11 cellular contexts compared by ENCODE assay signal in the genomic region with DNA sequence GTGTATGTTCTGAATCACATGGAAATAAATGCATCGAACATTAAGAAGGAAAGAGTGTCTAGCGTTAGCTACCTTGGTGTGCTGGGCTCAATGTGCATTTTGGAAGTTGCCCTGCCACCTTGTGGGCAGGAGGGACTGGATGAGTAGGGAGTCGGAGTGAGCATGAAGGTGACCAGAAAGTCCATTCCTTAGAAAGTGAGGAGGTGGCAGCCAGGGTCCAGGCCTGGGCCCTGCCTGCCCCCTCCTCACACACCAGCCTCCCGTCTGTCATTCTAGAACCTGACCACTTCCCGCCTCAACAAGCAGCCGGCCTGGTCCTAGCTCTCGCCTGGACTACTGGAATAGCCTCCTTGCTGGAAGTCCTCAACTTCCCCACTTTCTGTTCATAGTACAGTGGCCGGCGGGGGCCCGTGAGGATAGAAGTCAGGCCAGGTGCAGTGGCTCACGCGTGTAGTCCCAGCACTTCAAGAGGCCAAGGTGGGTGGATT. TPM values are rescaled to one million over a fixed set of nuclear protein-coding genes. Genes with fewer than 3 reads are reported as not detected.
A peak's percentile ranks its signal among the peaks of the same experiment; 100 is the strongest.
DNase-seq lines count a peak whose midpoint lies in the region; ATAC-seq and TF ChIP-seq lines count a peak whose summit lies in the region.
"Had no signal": no experiment of that assay in that cellular context is flagged by ENCODE, and none has a peak within 500 bp of the region (broad histone marks: within the 10 kb centered on the region; RNA-seq: fewer than 3 reads in every experiment).

No MANE protein-coding gene starts in this region.

- ATAC-seq in activated CD8-positive, alpha-beta memory T cell treated with anti-CD3 and anti-CD28 coated beads, Interleukin-2, amount 10 ng/mL, durations not matched to agents 7 days and 5 days = no peak
- no peak for ATAC-seq in GM18520 (IDR thresholded peaks at IDR 0.05; ENCODE audit: unreplicated experiment)

- H3K27me3 Mint-ChIP-seq in activated CD8-positive, alpha-beta memory T cell treated with anti-CD3 and anti-CD28 coated beads, Interleukin-2, amount 10 ng/mL, durations not matched to agents 7 days and 5 days = peaks cover 34% of the 10 kb centered on the region

- H3K4me1 Mint-ChIP-seq in activated CD8-positive, alpha-beta memory T cell treated with anti-CD3 and anti-CD28 coated beads, Interleukin-2, amount 10 ng/mL, durations not matched to agents 7 days and 5 days = no peaks in the 10 kb centered on the region

- no peak overlapping the region for H3K27ac Mint-ChIP-seq in activated CD8-positive, alpha-beta memory T cell treated with anti-CD3 and anti-CD28 coated beads, Interleukin-2, amount 10 ng/mL, durations not matched to agents 7 days and 5 days

- POLR2A ChIA-PET in AG04450 (lab: Yijun Ruan, JAX) = no interaction called here

- H3K27me3 ChIP-seq in AG04450 (ENCODE audit: control insufficient read depth, insufficient read depth, low read length) (peaks cover 2% of the 10 kb centered on the region), H7 (ENCODE audit: control insufficient read depth, insufficient read depth, low read length) (peaks cover 4% of the 10 kb centered on the region; the same call in 1 of the 2 replicates)

- no peak overlapping the region for H3K4me3 ChIP-seq in AG04450 (ENCODE audit: low read depth, low read length)
- H3K4me3 ChIP-seq in H7 (ENCODE audit: insufficient read depth, low read depth, low read length) = no peak overlapping the region

- no peaks in the 10 kb centered on the region for H3K9me3 Mint-ChIP-seq in activated CD8-positive, alpha-beta memory T cell treated with anti-CD3 and anti-CD28 coated beads, Interleukin-2, amount 10 ng/mL, durations not matched to agents 7 days and 5 days (ENCODE audit: low read depth)

- TF ChIP-seq CTCF in AG04450 (IDR thresholded peaks at IDR 0.05; ENCODE audit: low read depth, low read length) = peak; percentile 13; the same call in 1 of the 2 replicates

- no peaks in the 10 kb centered on the region for H3K9me3 ChIP-seq in AG04450 (ENCODE audit: control insufficient read depth, insufficient read depth, low read length)

- no peak overlapping the region for H3K27ac ChIP-seq in AG04450 (ENCODE audit: low read depth, low read length)

- DNase-seq in AG04450 (ENCODE audit: low read depth, low spot score) (no peak), H7 (peak; percentile 81), islet precursor cell (peak; percentile 59), NCI-H2196 (lab: John Stamatoyannopoulos, UW; ENCODE audit: unreplicated experiment) (no peak), NCI-H2196 treated with DMSO at 0.1 percent for 48 hours (lab: John Stamatoyannopoulos, UW; ENCODE audit: unreplicated experiment) (no peak), SKM-1 (lab: John Stamatoyannopoulos, UW; ENCODE audit: unreplicated experiment) (no peak)
- DNase-seq in activated CD8-positive, alpha-beta memory T cell treated with anti-CD3 and anti-CD28 coated beads, Interleukin-2, amount 10 ng/mL, durations not matched to agents 7 days and 5 days = peak; percentile 30
- DNase-seq: DMS79 treated with DMSO at 0.1 percent for 48 hours, Kasumi-1 had no signal

- H3K36me3 Mint-ChIP-seq in activated CD8-positive, alpha-beta memory T cell treated with anti-CD3 and anti-CD28 coated beads, Interleukin-2, amount 10 ng/mL, durations not matched to agents 7 days and 5 days = no peaks in the 10 kb centered on the region

- CTCF ChIA-PET in AG04450 (lab: Charles Lee) = interaction anchor here (1.0 kb wide), 1 partner anchor 105 kb away, joined by 3 read pairs; no protein-coding TSS in a partner anchor
- CTCF ChIA-PET in activated CD8-positive, alpha-beta memory T cell treated with anti-CD3 and anti-CD28 coated beads, Interleukin-2, amount 10 ng/mL, durations not matched to agents 7 days and 5 days (lab: Charles Lee) = interaction anchor here (1.2 to 1.7 kb wide), 2 partner anchors 76 to 77 kb away, joined by 3 to 7 read pairs; no protein-coding TSS in a partner anchor

- no peaks in the 10 kb centered on the region for H3K36me3 ChIP-seq in H7 (replicated peaks; ENCODE audit: control insufficient read depth, insufficient read depth, low read length)

- no peak overlapping the region for H3K4me3 Mint-ChIP-seq in activated CD8-positive, alpha-beta memory T cell treated with anti-CD3 and anti-CD28 coated beads, Interleukin-2, amount 10 ng/mL, durations not matched to agents 7 days and 5 days

RNA-seq across cellular contexts. Expression of gene GATA2, which starts 10.2 kb away (rescaled TPM):
- 4.8 and 6.1 TPM in 2 replicates for polyA plus RNA-seq in AG04450 (2011; rRNA removed)
- 4.2 and 4.9 TPM in 2 replicates for polyA minus RNA-seq in AG04450 (2011; rRNA and poly(A)+ RNA removed)
- total RNA-seq in H7 (2014; rRNA removed; shearing (Covaris generic)) = 3.9 and 5.4 TPM in 2 replicates
- under 1 TPM in 1 of 2 experiments, not detected in 1; 0.28 TPM for total RNA-seq in activated CD8-positive, alpha-beta memory T cell treated with anti-CD3 and anti-CD28 coated beads, Interleukin-2, amount 10 ng/mL, durations not matched to agents 7 days and 5 days

RNA-seq across cellular contexts. Expression of gene DNAJB8, which starts 36.5 kb away (rescaled TPM):
- polyA plus RNA-seq in AG04450 (2011; rRNA removed) = not detected in 2 replicates
- polyA minus RNA-seq in AG04450 (2011; rRNA and poly(A)+ RNA removed) = not detected in 2 replicates
- not detected in 2 replicates for total RNA-seq in H7 (2014; rRNA removed; shearing (Covaris generic))
- total RNA-seq in activated CD8-positive, alpha-beta memory T cell treated with anti-CD3 and anti-CD28 coated beads, Interleukin-2, amount 10 ng/mL, durations not matched to agents 7 days and 5 days = not detected
- total RNA-seq: dermis microvascular lymphatic vessel endothelial cell had no signal

Comparison
In these comparisons a context has a peak if more than half of its experiments do, and no peak if none do; other contexts are left out.
1. DNase-seq: peak in H7 (single experiment), activated CD8-positive, alpha-beta memory T cell treated with anti-CD3 and anti-CD28 coated beads, Interleukin-2, amount 10 ng/mL, durations not matched to agents 7 days and 5 days (single experiment) and islet precursor cell (single experiment); none in AG04450 (single experiment), NCI-H2196 (single experiment), NCI-H2196 treated with DMSO at 0.1 percent for 48 hours (single experiment) and SKM-1 (single experiment).